12 cellular contexts compared by ENCODE assay signal in the genomic region with DNA sequence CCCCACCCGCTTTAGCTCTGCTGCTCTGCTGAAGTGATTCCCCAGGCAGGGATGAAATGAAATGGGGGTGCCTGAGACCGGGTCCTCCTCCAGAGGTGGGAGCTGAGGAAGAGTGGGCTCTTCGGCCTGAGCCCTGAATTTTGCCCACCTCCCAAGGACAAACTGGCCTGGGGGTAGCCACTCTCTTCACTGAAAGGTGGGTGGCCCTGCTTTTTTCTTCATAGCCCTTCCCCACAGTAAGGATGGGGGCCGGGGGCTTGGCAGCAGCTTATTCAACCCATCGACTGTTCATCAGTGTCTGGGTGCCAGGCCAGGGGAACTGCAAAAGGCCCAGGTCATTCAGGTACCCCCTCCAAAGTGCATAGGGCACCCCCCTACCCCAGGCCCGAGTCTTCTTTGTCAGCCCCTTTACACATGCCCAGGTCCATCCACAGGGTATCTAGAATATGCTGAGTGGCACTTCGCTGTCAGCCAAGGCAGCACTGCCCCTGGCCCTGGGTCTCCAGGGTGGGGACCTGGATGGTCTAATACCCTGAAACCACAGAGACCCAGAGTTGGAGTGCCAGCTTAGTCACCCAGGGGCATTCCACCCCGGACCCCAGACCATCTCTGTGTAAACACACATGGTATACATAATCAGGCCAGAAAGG. TPM values are rescaled to one million over a fixed set of nuclear protein-coding genes. Genes with fewer than 3 reads are reported as not detected.
"Had no signal": no experiment of that assay in that cellular context is flagged by ENCODE, and none has a peak within 500 bp of the region (broad histone marks: within the 10 kb centered on the region; RNA-seq: fewer than 3 reads in every experiment).

No MANE protein-coding gene starts in this region.

- H3K27ac ChIP-seq: gastroesophageal sphincter, lower lobe of right lung, ovary, tibial artery, uterus had no signal

- H3K27me3 ChIP-seq: ovary, uterus had no signal

- DNase-seq: activated naive CD4-positive, alpha-beta T cell treated with anti-CD3 and anti-CD28 coated beads, Interleukin-2, amount 10 ng/mL, durations not matched to agents 7 days and 5 days; erythroblast; kidney glomerular epithelial cell; lower lobe of right lung had no signal

- H3K9me3 ChIP-seq: gastroesophageal sphincter, lower lobe of right lung, ovary, tibial artery, uterus had no signal

- H3K36me3 ChIP-seq: gastroesophageal sphincter, lower lobe of right lung, ovary, tibial artery, uterus had no signal

- H3K4me3 ChIP-seq: gastroesophageal sphincter, lower lobe of right lung, ovary, tibial artery, uterus had no signal

- H3K4me1 ChIP-seq: gastroesophageal sphincter, lower lobe of right lung, tibial artery, uterus had no signal

- ATAC-seq: activated CD4-positive, CD25-positive, alpha-beta regulatory T cell treated with anti-CD3 and anti-CD28 coated beads, Interleukin-2, amount 50 U/mL, for 24 hours; activated T-helper 17 cell treated with anti-CD3 and anti-CD28 coated beads, Interleukin-2, amount 50 U/mL, for 72 hours; gastroesophageal sphincter; lower lobe of right lung; stimulated activated effector memory CD8-positive, alpha-beta T cell treated with anti-CD3 and anti-CD28 coated beads, Interleukin-12 subunit alpha, Interleukin-12 subunit beta, amount 100 ng/mL, for 72 hours had no signal

RNA-seq across cellular contexts. Expression of a gene that starts 7.9 kb away (rescaled TPM):
- polyA plus RNA-seq: neural cell had no signal
